Comparison of ENCODE assay signal across 8 cellular contexts in genomic region chr20:35741892-35742740, GRCh38. TPM values are rescaled to one million over a fixed set of nuclear protein-coding genes. Genes with fewer than 3 reads are reported as not detected.
DNase-seq lines count a peak whose midpoint lies in the region; ATAC-seq and TF ChIP-seq lines count a peak whose summit lies in the region.

RBM39 (minus strand) TSS chr20:35742260; CDS start chr20:35740874, 1,386 bp downstream.

- H3K27ac Mint-ChIP-seq in activated naive CD4-positive, alpha-beta T cell treated with anti-CD3 and anti-CD28 coated beads, Interleukin-2, amount 50 U/mL, for 24 hours, result peak within 1 kb of the TSS; percentile 100

- TF ChIP-seq POLR2A in suprapubic skin (IDR thresholded peaks at IDR 0.05), result peak; percentile 91 to 97

- H3K27ac ChIP-seq in suprapubic skin, result peak within 1 kb of the TSS; percentile 100

- ATAC-seq in HG02588 (IDR thresholded peaks at IDR 0.05; ENCODE audit: unreplicated experiment) (peak; percentile 83), SK-N-SH treated with all-trans-retinoic acid at 6 μM for 48 hours (peak; percentile 93)

- H3K4me1 ChIP-seq in suprapubic skin, result peaks cover 45% of the 10 kb centered on the region

- under 1% methylated on average over 45 of the region's 66 CpGs for WGBS in suprapubic skin

- H3K36me3 Mint-ChIP-seq in activated naive CD4-positive, alpha-beta T cell treated with anti-CD3 and anti-CD28 coated beads, Interleukin-2, amount 50 U/mL, for 24 hours, result peaks cover 27% of the 10 kb centered on the region

- H3K4me3 ChIP-seq in suprapubic skin, result peak within 1 kb of the TSS; percentile 86

- TF ChIP-seq CTCF in GM10266 (IDR thresholded peaks at IDR 0.05; ENCODE audit: control insufficient read depth, insufficient read depth, low read depth, missing control alignments) (peak; percentile 38), suprapubic skin (IDR thresholded peaks at IDR 0.05) (peak in 1 of 2 donors; percentile 54)

- H3K9me3 Mint-ChIP-seq in activated naive CD4-positive, alpha-beta T cell treated with anti-CD3 and anti-CD28 coated beads, Interleukin-2, amount 50 U/mL, for 24 hours, result no peaks in the 10 kb centered on the region

- TF ChIP-seq EP300 in suprapubic skin (IDR thresholded peaks at IDR 0.05), result no peak

- no peaks in the 10 kb centered on the region for H3K27me3 Mint-ChIP-seq in activated naive CD4-positive, alpha-beta T cell treated with anti-CD3 and anti-CD28 coated beads, Interleukin-2, amount 50 U/mL, for 24 hours

- H3K4me3 Mint-ChIP-seq in activated naive CD4-positive, alpha-beta T cell treated with anti-CD3 and anti-CD28 coated beads, Interleukin-2, amount 50 U/mL, for 24 hours, result peak within 1 kb of the TSS; percentile 100

- DNase-seq in GM10266 (ENCODE audit: extremely low spot score) (peak; percentile 88), NCI-H1092 (lab: John Stamatoyannopoulos, UW) (peak; percentile 100), germinal center (ENCODE audit: low spot score) (peak; percentile 95), nucleus accumbens (lab: John Stamatoyannopoulos, UW) (peak; percentile 84 to 100 (median 99)), suprapubic skin (ENCODE audit: low spot score in 2 of 2) (peak; percentile 99 to 100)

- peaks cover 36% of the 10 kb centered on the region for H3K36me3 ChIP-seq in suprapubic skin

- H3K9me3 ChIP-seq in suprapubic skin, result no peaks in the 10 kb centered on the region

- peaks cover 42% of the 10 kb centered on the region for H3K4me1 Mint-ChIP-seq in activated naive CD4-positive, alpha-beta T cell treated with anti-CD3 and anti-CD28 coated beads, Interleukin-2, amount 50 U/mL, for 24 hours

- H3K27me3 ChIP-seq in suprapubic skin, result no peaks in the 10 kb centered on the region

TF ChIP-seq in SK-N-SH treated with all-trans-retinoic acid at 6 μM for 48 hours, 23 proteins besides CTCF, POLR2A, EP300 and RAD21:
- TF ChIP-seq ARNTL (CRISPR knock-in tag; IDR thresholded peaks at IDR 0.05; ENCODE audit: borderline replicate concordance, low read depth) (no peak), TCF4 (CRISPR knock-in tag; IDR thresholded peaks at IDR 0.05; ENCODE audit: borderline replicate concordance) (peak; percentile 29; the same call in 1 of the 2 replicates)

RNA-seq across cellular contexts. Expression of gene RBM39, which starts in this region (rescaled TPM):
- total RNA-seq in suprapubic skin, result 100 to 1,000 TPM; 245 to 599 (median 258) TPM

Comparison
In these comparisons a context has a peak if more than half of its experiments do, and no peak if none do; other contexts are left out.
1. Peak in every context shown above with its lines: DNase-seq, ATAC-seq, H3K4me3 ChIP-seq and H3K27ac ChIP-seq.